8 cellular contexts compared by ENCODE assay signal in the genomic region with DNA sequence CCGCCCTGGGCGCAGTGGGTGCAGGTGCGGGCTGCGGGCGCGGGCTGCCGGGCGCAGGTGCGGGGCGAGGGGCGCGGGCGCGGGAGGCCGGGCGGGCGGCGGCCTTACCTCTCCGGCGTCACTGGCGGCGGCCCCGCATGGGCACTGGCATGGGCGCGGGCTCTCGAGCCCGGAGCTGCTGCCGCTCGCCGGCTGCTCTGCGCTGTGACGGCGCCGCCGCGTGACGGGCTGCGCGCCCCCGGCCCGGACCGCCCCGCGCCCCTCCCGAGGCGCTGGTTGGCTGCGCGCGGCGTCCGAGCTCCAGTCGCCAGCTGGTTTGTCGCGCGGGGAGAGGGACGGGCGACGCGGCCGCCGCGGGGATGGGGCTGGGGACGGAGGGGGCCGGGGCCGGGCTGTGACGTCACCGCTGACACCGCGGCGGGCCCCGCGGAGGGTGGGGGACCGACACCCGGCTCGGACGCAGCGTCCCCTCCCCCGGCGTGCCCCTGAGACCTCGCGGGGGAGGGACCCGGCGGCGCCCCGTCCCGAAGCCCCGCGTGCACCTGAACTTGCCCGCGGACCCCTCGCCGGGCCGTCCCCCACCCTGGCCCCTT. TPM values are rescaled to one million over a fixed set of nuclear protein-coding genes. Genes with fewer than 3 reads are reported as not detected.
DNase-seq lines count a peak whose midpoint lies in the region; ATAC-seq and TF ChIP-seq lines count a peak whose summit lies in the region.

A gene with protein sequence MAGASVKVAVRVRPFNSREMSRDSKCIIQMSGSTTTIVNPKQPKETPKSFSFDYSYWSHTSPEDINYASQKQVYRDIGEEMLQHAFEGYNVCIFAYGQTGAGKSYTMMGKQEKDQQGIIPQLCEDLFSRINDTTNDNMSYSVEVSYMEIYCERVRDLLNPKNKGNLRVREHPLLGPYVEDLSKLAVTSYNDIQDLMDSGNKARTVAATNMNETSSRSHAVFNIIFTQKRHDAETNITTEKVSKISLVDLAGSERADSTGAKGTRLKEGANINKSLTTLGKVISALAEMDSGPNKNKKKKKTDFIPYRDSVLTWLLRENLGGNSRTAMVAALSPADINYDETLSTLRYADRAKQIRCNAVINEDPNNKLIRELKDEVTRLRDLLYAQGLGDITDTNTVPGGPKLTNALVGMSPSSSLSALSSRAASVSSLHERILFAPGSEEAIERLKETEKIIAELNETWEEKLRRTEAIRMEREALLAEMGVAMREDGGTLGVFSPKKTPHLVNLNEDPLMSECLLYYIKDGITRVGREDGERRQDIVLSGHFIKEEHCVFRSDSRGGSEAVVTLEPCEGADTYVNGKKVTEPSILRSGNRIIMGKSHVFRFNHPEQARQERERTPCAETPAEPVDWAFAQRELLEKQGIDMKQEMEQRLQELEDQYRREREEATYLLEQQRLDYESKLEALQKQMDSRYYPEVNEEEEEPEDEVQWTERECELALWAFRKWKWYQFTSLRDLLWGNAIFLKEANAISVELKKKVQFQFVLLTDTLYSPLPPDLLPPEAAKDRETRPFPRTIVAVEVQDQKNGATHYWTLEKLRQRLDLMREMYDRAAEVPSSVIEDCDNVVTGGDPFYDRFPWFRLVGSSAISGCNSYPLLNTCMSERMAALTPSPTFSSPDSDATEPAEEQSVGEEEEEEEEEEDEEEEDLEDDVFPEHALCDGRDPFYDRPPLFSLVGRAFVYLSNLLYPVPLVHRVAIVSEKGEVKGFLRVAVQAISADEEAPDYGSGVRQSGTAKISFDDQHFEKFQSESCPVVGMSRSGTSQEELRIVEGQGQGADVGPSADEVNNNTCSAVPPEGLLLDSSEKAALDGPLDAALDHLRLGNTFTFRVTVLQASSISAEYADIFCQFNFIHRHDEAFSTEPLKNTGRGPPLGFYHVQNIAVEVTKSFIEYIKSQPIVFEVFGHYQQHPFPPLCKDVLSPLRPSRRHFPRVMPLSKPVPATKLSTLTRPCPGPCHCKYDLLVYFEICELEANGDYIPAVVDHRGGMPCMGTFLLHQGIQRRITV (N-terminal part only) (minus strand): TSS at position 206 of the 593 bp plus-strand sequence. CDS start 22,467 bp downstream, outside the sequence.

- H3K4me3 Mint-ChIP-seq in chondrocyte (ENCODE audit: unreplicated experiment) (peak within 1 kb of the TSS; percentile 70), neural crest cell (peak within 1 kb of the TSS; percentile 82)
- H3K4me3 Mint-ChIP-seq in T-helper 2 cell treated with Interferon-gamma antibody and Interleukin-4, amounts not matched to agents 5 μg/mL and 100 μg/mL, for 36 hours = no peak within 1 kb of the TSS

- H3K4me1 Mint-ChIP-seq in chondrocyte (ENCODE audit: low read depth) (peaks cover 7% of the 10 kb centered on the region), neural crest cell (peaks cover 16% of the 10 kb centered on the region)
- H3K4me1 Mint-ChIP-seq in T-helper 2 cell treated with Interferon-gamma antibody and Interleukin-4, amounts not matched to agents 5 μg/mL and 100 μg/mL, for 36 hours (ENCODE audit: low read depth) = peaks cover 3% of the 10 kb centered on the region

- H3K9me3 Mint-ChIP-seq in chondrocyte (ENCODE audit: low read depth) (peaks cover 7% of the 10 kb centered on the region), neural crest cell (no peaks in the 10 kb centered on the region)
- no peaks in the 10 kb centered on the region for H3K9me3 Mint-ChIP-seq in T-helper 2 cell treated with Interferon-gamma antibody and Interleukin-4, amounts not matched to agents 5 μg/mL and 100 μg/mL, for 36 hours

- H3K36me3 Mint-ChIP-seq in chondrocyte (ENCODE audit: low read depth) (peaks cover 9% of the 10 kb centered on the region), neural crest cell (ENCODE audit: low read depth) (no peaks in the 10 kb centered on the region)
- no peaks in the 10 kb centered on the region for H3K36me3 Mint-ChIP-seq in T-helper 2 cell treated with Interferon-gamma antibody and Interleukin-4, amounts not matched to agents 5 μg/mL and 100 μg/mL, for 36 hours (ENCODE audit: low read depth)

- DNase-seq in G401 (ENCODE audit: low spot score) (peak; percentile 86), NCI-H2227 (lab: John Stamatoyannopoulos, UW; ENCODE audit: unreplicated experiment) (peak; percentile 96), chondrocyte (ENCODE audit: low spot score) (no peak), neural crest cell (ENCODE audit: low read depth, low spot score) (peak; percentile 64), A172 (ENCODE audit: low spot score) (no peak)
- DNase-seq in T-helper 2 cell treated with Interferon-gamma antibody and Interleukin-4, amounts not matched to agents 5 μg/mL and 100 μg/mL, for 36 hours (ENCODE audit: low spot score) = no peak

- ATAC-seq in HG02610 (IDR thresholded peaks at IDR 0.05; ENCODE audit: unreplicated experiment) (no peak), GM21390 (IDR thresholded peaks at IDR 0.05; ENCODE audit: unreplicated experiment) (no peak)

- in situ Hi-C loops in G401 (cut with HindIII; ENCODE audit: low sequenced_read_pairs) = no loop called here

- peak within 1 kb of the TSS; percentile 27 for H3K27ac Mint-ChIP-seq in chondrocyte (ENCODE audit: unreplicated experiment)
- H3K27ac Mint-ChIP-seq in neural crest cell (ENCODE audit: unreplicated experiment) = no peak within 1 kb of the TSS
- no peak within 1 kb of the TSS for H3K27ac Mint-ChIP-seq in T-helper 2 cell treated with Interferon-gamma antibody and Interleukin-4, amounts not matched to agents 5 μg/mL and 100 μg/mL, for 36 hours

- H3K27me3 Mint-ChIP-seq in chondrocyte (ENCODE audit: low read depth) (peaks cover 35% of the 10 kb centered on the region), neural crest cell (ENCODE audit: low read depth) (peaks cover 49% of the 10 kb centered on the region)
- H3K27me3 Mint-ChIP-seq in T-helper 2 cell treated with Interferon-gamma antibody and Interleukin-4, amounts not matched to agents 5 μg/mL and 100 μg/mL, for 36 hours (ENCODE audit: low read depth) = peaks cover 57% of the 10 kb centered on the region

- TF ChIP-seq CTCF in chondrocyte (IDR thresholded peaks at IDR 0.05) (no peak), neural crest cell (conservative IDR thresholded peaks at IDR 0.05) (no peak)

RNA-seq across cellular contexts. Expression of the gene that starts here (rescaled TPM):
- total RNA-seq in G401 (2014; rRNA removed; shearing (Covaris generic)) = 15.3 and 24.9 TPM in 2 replicates
- 15.2 to 63.5 TPM (median 60.0 TPM) in 3 replicates for total RNA-seq in chondrocyte
- 90.9 and 91.3 TPM in 2 replicates for total RNA-seq in neural crest cell
- total RNA-seq in A172 (2014; rRNA removed; shearing (Covaris generic)) = 4.1 and 6.4 TPM in 2 replicates

Comparison
In these comparisons a context has a peak if more than half of its experiments do, and no peak if none do; other contexts are left out.
1. DNase-seq: peak in G401 (single experiment), NCI-H2227 (single experiment) and neural crest cell (single experiment); none in chondrocyte (single experiment), A172 (single experiment) and T-helper 2 cell treated with Interferon-gamma antibody and Interleukin-4, amounts not matched to agents 5 μg/mL and 100 μg/mL, for 36 hours (single experiment).